Comparison of ENCODE assay signal across 21 cellular contexts in the genomic region with DNA sequence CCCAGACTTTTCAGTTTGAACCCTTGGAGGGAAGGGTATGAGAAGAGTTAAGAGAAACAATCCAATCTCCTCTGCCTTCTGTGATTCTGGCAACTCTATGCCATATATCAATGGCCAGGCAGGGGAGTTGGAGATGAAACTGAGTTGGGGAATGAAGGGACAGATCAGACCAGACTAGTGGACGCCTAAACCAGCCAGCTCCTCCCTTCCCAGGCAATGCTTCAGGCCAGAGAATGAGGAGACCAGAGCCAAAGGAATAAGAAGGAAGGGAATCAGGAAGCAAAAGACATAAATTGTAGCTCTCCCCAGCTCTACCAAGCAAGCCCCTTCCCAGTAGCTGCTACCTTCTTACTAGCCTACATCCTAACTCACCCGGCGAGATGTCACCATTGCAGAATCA. TPM values are rescaled to one million over a fixed set of nuclear protein-coding genes. Genes with fewer than 3 reads are reported as not detected.
"Had no signal": no experiment of that assay in that cellular context is flagged by ENCODE, and none has a peak within 500 bp of the region (broad histone marks: within the 10 kb centered on the region; RNA-seq: fewer than 3 reads in every experiment).

No MANE protein-coding gene starts in this region.

- H3K4me2 ChIP-seq: smooth muscle cell had no signal

- H3K9me3 ChIP-seq: neutrophil, pancreas had no signal

- H3K4me1 Mint-ChIP-seq: activated CD4-positive, alpha-beta T cell treated with anti-CD3 and anti-CD28 coated beads, Interleukin-2, amount 10 ng/mL, durations not matched to agents 24 days and 14 days; activated naive CD8-positive, alpha-beta T cell treated with anti-CD3 and anti-CD28 coated beads, Interleukin-2, amount 10 ng/mL, durations not matched to agents 7 days and 5 days; immature natural killer cell; naive thymus-derived CD8-positive, alpha-beta T cell; T-cell had no signal

- H3K4me1 ChIP-seq: pancreas had no signal

- H3K4me3 ChIP-seq: pancreas, smooth muscle cell had no signal

- H3K27me3 ChIP-seq: neutrophil, pancreas had no signal

- H3K27me3 Mint-ChIP-seq: activated T-cell treated with anti-CD3 and anti-CD28 coated beads, Interleukin-2, amount 50 U/mL, for 24 hours had no signal

- H3K27ac Mint-ChIP-seq: activated CD4-positive, alpha-beta T cell treated with anti-CD3 and anti-CD28 coated beads, Interleukin-2, amount 10 ng/mL, durations not matched to agents 24 days and 14 days; activated CD8-positive, alpha-beta T cell treated with anti-CD3 and anti-CD28 coated beads, Interleukin-2, amount 10 ng/mL, durations not matched to agents 7 days and 5 days; activated naive CD8-positive, alpha-beta T cell treated with anti-CD3 and anti-CD28 coated beads, Interleukin-2, amount 10 ng/mL, durations not matched to agents 7 days and 5 days; activated T-cell treated with anti-CD3 and anti-CD28 coated beads, Interleukin-2, amount 50 U/mL, for 24 hours; activated T-helper 2 cell treated with anti-CD3 and anti-CD28 coated beads, Interferon-gamma antibody, Interleukin-2, Interleukin-4, amounts not matched to agents 10 μg/mL and 5 μg/mL and 100 μg/mL, durations not matched to agents 14 hours and 24 hours and 36 hours; brain; immature natural killer cell; naive thymus-derived CD8-positive, alpha-beta T cell; T-cell had no signal

- H3K36me3 Mint-ChIP-seq: activated naive CD8-positive, alpha-beta T cell treated with anti-CD3 and anti-CD28 coated beads, Interleukin-2, amount 10 ng/mL, durations not matched to agents 7 days and 5 days; immature natural killer cell; naive thymus-derived CD8-positive, alpha-beta T cell; T-cell had no signal

- ATAC-seq: activated CD8-positive, alpha-beta T cell treated with anti-CD3 and anti-CD28 coated beads, Interleukin-2, amount 10 ng/mL, durations not matched to agents 7 days and 5 days; naive thymus-derived CD8-positive, alpha-beta T cell; pancreas; T-cell had no signal

- H3K27ac ChIP-seq: neutrophil, pancreas had no signal

- H3K9me3 Mint-ChIP-seq: activated CD4-positive, alpha-beta T cell treated with anti-CD3 and anti-CD28 coated beads, Interleukin-2, amount 10 ng/mL, durations not matched to agents 24 days and 14 days; activated naive CD8-positive, alpha-beta T cell treated with anti-CD3 and anti-CD28 coated beads, Interleukin-2, amount 10 ng/mL, durations not matched to agents 7 days and 5 days; activated T-cell treated with anti-CD3 and anti-CD28 coated beads, Interleukin-2, amount 50 U/mL, for 24 hours; activated T-helper 2 cell treated with anti-CD3 and anti-CD28 coated beads, Interferon-gamma antibody, Interleukin-2, Interleukin-4, amounts not matched to agents 10 μg/mL and 5 μg/mL and 100 μg/mL, durations not matched to agents 14 hours and 24 hours and 36 hours; brain; immature natural killer cell; naive thymus-derived CD8-positive, alpha-beta T cell; T-cell had no signal

- H3K4me3 Mint-ChIP-seq: activated CD4-positive, alpha-beta T cell treated with anti-CD3 and anti-CD28 coated beads, Interleukin-2, amount 10 ng/mL, durations not matched to agents 24 days and 14 days; activated CD8-positive, alpha-beta T cell treated with anti-CD3 and anti-CD28 coated beads, Interleukin-2, amount 10 ng/mL, durations not matched to agents 7 days and 5 days; activated naive CD8-positive, alpha-beta T cell treated with anti-CD3 and anti-CD28 coated beads, Interleukin-2, amount 10 ng/mL, durations not matched to agents 7 days and 5 days; activated T-cell treated with anti-CD3 and anti-CD28 coated beads, Interleukin-2, amount 50 U/mL, for 24 hours; brain; immature natural killer cell; naive thymus-derived CD8-positive, alpha-beta T cell; T-cell had no signal

- DNase-seq: activated CD4-positive, alpha-beta T cell treated with anti-CD3 and anti-CD28 coated beads, Interleukin-2, amount 10 ng/mL, durations not matched to agents 24 days and 14 days; activated CD4-positive, CD25-positive, alpha-beta regulatory T cell; activated CD8-positive, alpha-beta T cell treated with anti-CD3 and anti-CD28 coated beads, Interleukin-2, amount 10 ng/mL, durations not matched to agents 7 days and 5 days; activated naive CD4-positive, alpha-beta T cell treated with Interleukin-2 at 50 U/mL for 16 hours; activated naive CD8-positive, alpha-beta T cell treated with anti-CD3 and anti-CD28 coated beads, Interleukin-2, amount 10 ng/mL, durations not matched to agents 7 days and 5 days; activated T-cell treated with anti-CD3 and anti-CD28 coated beads, Interleukin-2, amount 50 U/mL, for 24 hours; dermis blood vessel endothelial cell; effector memory CD4-positive, alpha-beta T cell; foreskin melanocyte; glutamatergic neuron; immature natural killer cell; mesendoderm; naive thymus-derived CD8-positive, alpha-beta T cell; pancreas; stimulated activated CD4-positive, alpha-beta T cell treated with anti-CD3 and anti-CD28 coated beads, Interleukin-4, amount 100 ng/mL, for 1 hour; T-cell; T-helper 9 cell had no signal

- H3K36me3 ChIP-seq: neutrophil, pancreas had no signal

RNA-seq across cellular contexts. Expression of a gene that starts 22.7 kb away (rescaled TPM):
- polyA plus RNA-seq: immature natural killer cell had no signal
